ENCODE assay signal across 17 cellular contexts in genomic region chr11:6271598-6271997, GRCh38. TPM values are rescaled to one million over a fixed set of nuclear protein-coding genes. Genes with fewer than 3 reads are reported as not detected.
DNase-seq lines count a peak whose midpoint lies in the region; ATAC-seq, FAIRE-seq and TF ChIP-seq lines count a peak whose summit lies in the region.
"Had no signal": no experiment of that assay in that cellular context is flagged by ENCODE, and none has a peak within 500 bp of the region (broad histone marks: within the 10 kb centered on the region; RNA-seq: fewer than 3 reads in every experiment).

No MANE protein-coding gene starts in this region.

- H3K27ac Mint-ChIP-seq in neural crest cell (ENCODE audit: unreplicated experiment) (peak overlapping the region; percentile 23), neural progenitor cell (no peak overlapping the region)
- H3K27ac Mint-ChIP-seq: CD4-positive, alpha-beta memory T cell had no signal

- H3K36me3 ChIP-seq in neural progenitor cell, result no peaks in the 10 kb centered on the region
- H3K36me3 ChIP-seq: BLaER1 had no signal

- FAIRE-seq in GM19239 (lab: Jason Lieb, UNC), result no peak
- FAIRE-seq: HepG2 had no signal

- H3K27ac ChIP-seq in cingulate gyrus (ENCODE audit: low read depth, low read length), result peak overlapping the region; percentile 23
- peak overlapping the region; percentile 7 for H3K27ac ChIP-seq in temporal lobe (ENCODE audit: low read depth, low read length)
- H3K27ac ChIP-seq in neural progenitor cell, result no peak overlapping the region
- H3K27ac ChIP-seq: BLaER1 had no signal

- H3F3A ChIP-seq in neural progenitor cell (ENCODE audit: low read depth), result no peaks in the 10 kb centered on the region

- H3K4me1 Mint-ChIP-seq in neural crest cell (no peaks in the 10 kb centered on the region), neural progenitor cell (peaks cover 10% of the 10 kb centered on the region)
- H3K4me1 Mint-ChIP-seq: CD4-positive, alpha-beta memory T cell had no signal

- H3K27me3 Mint-ChIP-seq in neural crest cell (ENCODE audit: low read depth) (peaks cover 16% of the 10 kb centered on the region), neural progenitor cell (ENCODE audit: insufficient read depth, low read depth) (peaks cover 2% of the 10 kb centered on the region)

- no peak overlapping the region for H2AFZ ChIP-seq in neural progenitor cell (replicated peaks)

- no peak overlapping the region for H3K4me3 ChIP-seq in neural progenitor cell
- H3K4me3 ChIP-seq: BLaER1 had no signal

- H3K4me1 ChIP-seq in neural progenitor cell, result peaks cover 9% of the 10 kb centered on the region

- H3K9me3 Mint-ChIP-seq in neural crest cell (peaks cover 3% of the 10 kb centered on the region), neural progenitor cell (peaks cover 9% of the 10 kb centered on the region)
- H3K9me3 Mint-ChIP-seq: H9 had no signal

- H3K36me3 Mint-ChIP-seq in neural crest cell (ENCODE audit: low read depth) (no peaks in the 10 kb centered on the region), neural progenitor cell (no peaks in the 10 kb centered on the region)
- H3K36me3 Mint-ChIP-seq: CD14-positive monocyte; CD4-positive, alpha-beta memory T cell had no signal

- no peak overlapping the region for H3K4me2 ChIP-seq in neural progenitor cell
- H3K4me2 ChIP-seq: BLaER1 had no signal

- H3K79me2 ChIP-seq in neural progenitor cell (ENCODE audit: low read depth), result no peaks in the 10 kb centered on the region

- no peaks in the 10 kb centered on the region for H3K27me3 ChIP-seq in neural progenitor cell
- H3K27me3 ChIP-seq: BLaER1 had no signal

- no peak for DNase-seq in Right ventricle myocardium superior
- no peak for DNase-seq in left cardiac atrium
- no peak for DNase-seq in neural crest cell (ENCODE audit: low read depth, low spot score)
- no peak for DNase-seq in GM19239 (ENCODE audit: insufficient read length, low spot score)
- DNase-seq in neural progenitor cell (ENCODE audit: low spot score), result no peak
- DNase-seq: 8988T; CD4-positive, alpha-beta memory T cell; DMS79 treated with DMSO at 0.1 percent for 48 hours; GF-D8; GOT3 had no signal

- ATAC-seq in Right ventricle myocardium superior (ENCODE audit: poor library complexity), result peak; percentile 70
- no peak for ATAC-seq in left cardiac atrium
- ATAC-seq: HepG2 had no signal

- no peaks in the 10 kb centered on the region for H4K20me1 ChIP-seq in neural progenitor cell (ENCODE audit: low read depth)
- H4K20me1 ChIP-seq: BLaER1 had no signal

- intact Hi-C loops in Right ventricle myocardium superior (cut with DNase I) (no loop called here), left cardiac atrium (cut with DNase I) (no loop called here)

- no peak overlapping the region for H3K4me3 Mint-ChIP-seq in neural crest cell
- H3K4me3 Mint-ChIP-seq in neural progenitor cell, result no peak overlapping the region
- H3K4me3 Mint-ChIP-seq: CD4-positive, alpha-beta memory T cell; H9 had no signal

- H3K9me3 ChIP-seq in neural progenitor cell (ENCODE audit: low read depth), result no peaks in the 10 kb centered on the region

- TF ChIP-seq CTCF in neural crest cell (conservative IDR thresholded peaks at IDR 0.05), result no peak
- TF ChIP-seq CTCF in neural progenitor cell (IDR thresholded peaks at IDR 0.05), result no peak

- no peak overlapping the region for H3K9ac ChIP-seq in neural progenitor cell
- H3K9ac ChIP-seq: BLaER1 had no signal

RNA-seq across cellular contexts. Expression of gene CCKBR, which starts 12.0 kb away (rescaled TPM):
- total RNA-seq in Right ventricle myocardium superior (not detected), left cardiac atrium (not detected), neural crest cell (0.51 TPM in 1 of 2 replicates, not detected in the other), temporal lobe (6.1 TPM), neural progenitor cell (ENCODE audit: low replicate concordance) (8.2 and 14.3 TPM in 2 replicates)
- total RNA-seq: A673; CD4-positive, alpha-beta memory T cell; HepG2 had no signal

RNA-seq across cellular contexts. Expression of gene CNGA4, which starts 32.7 kb away (rescaled TPM):
- not detected for total RNA-seq in Right ventricle myocardium superior
- total RNA-seq in left cardiac atrium, result not detected
- 0.16 TPM in 1 of 2 replicates, not detected in the other for total RNA-seq in neural crest cell
- total RNA-seq in temporal lobe, result 0.25 TPM
- 0.15 TPM in 1 of 2 replicates, not detected in the other for total RNA-seq in neural progenitor cell (ENCODE audit: low replicate concordance)
- total RNA-seq: A673, HepG2 had no signal

RNA-seq across cellular contexts. Expression of gene FHIP1B, which starts 37.2 kb away (rescaled TPM):
- total RNA-seq in Right ventricle myocardium superior (12.9 TPM), left cardiac atrium (10 to 100 TPM; 16.0 to 16.6 TPM), neural crest cell (25.3 and 25.5 TPM in 2 replicates), temporal lobe (16.2 TPM), neural progenitor cell (ENCODE audit: low replicate concordance) (12.0 and 38.7 TPM in 2 replicates)

RNA-seq across cellular contexts. Expression of gene CAVIN3, which starts 48.7 kb away (rescaled TPM):
- total RNA-seq in Right ventricle myocardium superior, result 33.9 TPM
- total RNA-seq in left cardiac atrium, result 10 to 100 TPM; 42.0 to 51.5 TPM
- 5.8 and 9.9 TPM in 2 replicates for total RNA-seq in neural crest cell
- total RNA-seq in temporal lobe, result 2.7 TPM
- 2.9 and 12.2 TPM in 2 replicates for total RNA-seq in neural progenitor cell (ENCODE audit: low replicate concordance)
- total RNA-seq: HepG2 had no signal
